In genomic region chrX:154489182-154489581, GRCh38 we compare ENCODE assay signal across 8 cellular contexts. TPM values are rescaled to one million over a fixed set of nuclear protein-coding genes. Genes with fewer than 3 reads are reported as not detected.
DNase-seq lines count a peak whose midpoint lies in the region; TF ChIP-seq lines count a peak whose summit lies in the region.

No MANE protein-coding gene starts in this region.

- TF ChIP-seq CTCF in suprapubic skin (IDR thresholded peaks at IDR 0.05): no peak

- WGBS in suprapubic skin: 77% methylated on average over 3 of the region's 4 CpGs

- no peaks in the 10 kb centered on the region for H3K9me3 ChIP-seq in suprapubic skin
- no peaks in the 10 kb centered on the region for H3K9me3 ChIP-seq in SJCRH30 (replicated peaks)

- no peak for TF ChIP-seq EP300 in suprapubic skin (IDR thresholded peaks at IDR 0.05)

- peak overlapping the region; percentile 91 for H3K27ac Mint-ChIP-seq in activated T-cell treated with anti-CD3 and anti-CD28 coated beads, Interleukin-2, amount 50 U/mL, for 24 hours
- H3K27ac Mint-ChIP-seq in activated T-helper 1 cell treated with anti-CD3 and anti-CD28 coated beads, Interleukin-12 subunit alpha, Interleukin-12 subunit beta, Interleukin-2, Interleukin-4 antibody, amounts not matched to agents 30 ng/mL and 10 ng/mL and 1 ng/mL, durations not matched to agents 14 hours and 24 hours and 36 hours: no peak overlapping the region
- H3K27ac Mint-ChIP-seq in immature natural killer cell: peak overlapping the region; percentile 87 to 95 (median 94)

- intact Hi-C loops in activated T-helper 1 cell treated with anti-CD3 and anti-CD28 coated beads, Interleukin-12 subunit alpha, Interleukin-12 subunit beta, Interleukin-2, Interleukin-4 antibody, amounts not matched to agents 30 ng/mL and 10 ng/mL and 1 ng/mL, durations not matched to agents 14 hours and 24 hours and 36 hours (cut with micrococcal nuclease): no loop called here

- TF ChIP-seq POLR2A in suprapubic skin (IDR thresholded peaks at IDR 0.05): no peak

- no peak for DNase-seq in activated T-cell treated with anti-CD3 and anti-CD28 coated beads, Interleukin-2, amount 50 U/mL, for 24 hours
- DNase-seq in activated T-cell treated with anti-CD3 and anti-CD28 coated beads for 4 hours: no peak
- DNase-seq in activated T-helper 1 cell treated with anti-CD3 and anti-CD28 coated beads, Interleukin-12 subunit alpha, Interleukin-12 subunit beta, Interleukin-2, Interleukin-4 antibody, amounts not matched to agents 30 ng/mL and 10 ng/mL and 1 ng/mL, durations not matched to agents 14 hours and 24 hours and 36 hours (ENCODE audit: low spot score): no peak
- no peak for DNase-seq in immature natural killer cell
- no peak for DNase-seq in suprapubic skin (ENCODE audit: low spot score in 2 of 2)
- no peak for DNase-seq in hippocampal formation (lab: John Stamatoyannopoulos, UW)
- no peak for DNase-seq in SJCRH30
- DNase-seq in activated CD4-positive, alpha-beta T cell treated with anti-CD3 and anti-CD28 coated beads for 1 hour: no peak

- H3K4me1 ChIP-seq in suprapubic skin: peaks cover 32% of the 10 kb centered on the region
- peaks cover 6% of the 10 kb centered on the region; the same call in 1 of the 2 replicates for H3K4me1 ChIP-seq in SJCRH30

- H3K27me3 ChIP-seq in suprapubic skin: no peaks in the 10 kb centered on the region
- H3K27me3 ChIP-seq in SJCRH30: no peaks in the 10 kb centered on the region

- H3K4me3 ChIP-seq in suprapubic skin: peak overlapping the region; percentile 71
- H3K4me3 ChIP-seq in SJCRH30: no peak overlapping the region

- peaks cover 44% of the 10 kb centered on the region for H3K36me3 Mint-ChIP-seq in activated T-cell treated with anti-CD3 and anti-CD28 coated beads, Interleukin-2, amount 50 U/mL, for 24 hours (ENCODE audit: low read depth)
- H3K36me3 Mint-ChIP-seq in activated T-helper 1 cell treated with anti-CD3 and anti-CD28 coated beads, Interleukin-12 subunit alpha, Interleukin-12 subunit beta, Interleukin-2, Interleukin-4 antibody, amounts not matched to agents 30 ng/mL and 10 ng/mL and 1 ng/mL, durations not matched to agents 14 hours and 24 hours and 36 hours (ENCODE audit: low read depth): peaks cover 5% of the 10 kb centered on the region
- no peaks in the 10 kb centered on the region for H3K36me3 Mint-ChIP-seq in immature natural killer cell

- H3K36me3 ChIP-seq in suprapubic skin (no peaks in the 10 kb centered on the region), SJCRH30 (no peaks in the 10 kb centered on the region)

- H3K27ac ChIP-seq in suprapubic skin: no peak overlapping the region
- no peak overlapping the region for H3K27ac ChIP-seq in SJCRH30

- no peaks in the 10 kb centered on the region for H3K9me3 Mint-ChIP-seq in activated T-cell treated with anti-CD3 and anti-CD28 coated beads, Interleukin-2, amount 50 U/mL, for 24 hours
- no peaks in the 10 kb centered on the region for H3K9me3 Mint-ChIP-seq in activated T-helper 1 cell treated with anti-CD3 and anti-CD28 coated beads, Interleukin-12 subunit alpha, Interleukin-12 subunit beta, Interleukin-2, Interleukin-4 antibody, amounts not matched to agents 30 ng/mL and 10 ng/mL and 1 ng/mL, durations not matched to agents 14 hours and 24 hours and 36 hours
- H3K9me3 Mint-ChIP-seq in immature natural killer cell: no peaks in the 10 kb centered on the region

- peaks cover 4% of the 10 kb centered on the region for H3K27me3 Mint-ChIP-seq in activated T-cell treated with anti-CD3 and anti-CD28 coated beads, Interleukin-2, amount 50 U/mL, for 24 hours
- H3K27me3 Mint-ChIP-seq in activated T-helper 1 cell treated with anti-CD3 and anti-CD28 coated beads, Interleukin-12 subunit alpha, Interleukin-12 subunit beta, Interleukin-2, Interleukin-4 antibody, amounts not matched to agents 30 ng/mL and 10 ng/mL and 1 ng/mL, durations not matched to agents 14 hours and 24 hours and 36 hours (ENCODE audit: insufficient read depth): no peaks in the 10 kb centered on the region
- peaks cover 1 to 11% (median 6%) of the 10 kb centered on the region in 3 donors for H3K27me3 Mint-ChIP-seq in immature natural killer cell (ENCODE audit: low read depth in 3 of 3)

- peaks cover 32% of the 10 kb centered on the region for H3K4me1 Mint-ChIP-seq in activated T-cell treated with anti-CD3 and anti-CD28 coated beads, Interleukin-2, amount 50 U/mL, for 24 hours (ENCODE audit: low read depth)
- peaks cover 10% of the 10 kb centered on the region for H3K4me1 Mint-ChIP-seq in activated T-helper 1 cell treated with anti-CD3 and anti-CD28 coated beads, Interleukin-12 subunit alpha, Interleukin-12 subunit beta, Interleukin-2, Interleukin-4 antibody, amounts not matched to agents 30 ng/mL and 10 ng/mL and 1 ng/mL, durations not matched to agents 14 hours and 24 hours and 36 hours (ENCODE audit: low read depth)
- peaks cover 22 to 28% of the 10 kb centered on the region in 2 donors for H3K4me1 Mint-ChIP-seq in immature natural killer cell

- H3K4me3 Mint-ChIP-seq in activated T-cell treated with anti-CD3 and anti-CD28 coated beads, Interleukin-2, amount 50 U/mL, for 24 hours: peak overlapping the region; percentile 86
- H3K4me3 Mint-ChIP-seq in activated T-helper 1 cell treated with anti-CD3 and anti-CD28 coated beads, Interleukin-12 subunit alpha, Interleukin-12 subunit beta, Interleukin-2, Interleukin-4 antibody, amounts not matched to agents 30 ng/mL and 10 ng/mL and 1 ng/mL, durations not matched to agents 14 hours and 24 hours and 36 hours: peak overlapping the region; percentile 90
- H3K4me3 Mint-ChIP-seq in immature natural killer cell: peak overlapping the region; percentile 83 to 88 (median 87)

RNA-seq across cellular contexts. Expression of gene SLC10A3, which starts 1.2 kb away (rescaled TPM):
- 19.9 and 23.1 TPM in 2 replicates for total RNA-seq in activated T-helper 1 cell treated with anti-CD3 and anti-CD28 coated beads, Interleukin-12 subunit alpha, Interleukin-12 subunit beta, Interleukin-2, Interleukin-4 antibody, amounts not matched to agents 30 ng/mL and 10 ng/mL and 1 ng/mL, durations not matched to agents 14 hours and 24 hours and 36 hours
- polyA plus RNA-seq in immature natural killer cell: 100 to 1,000 TPM in 1 of 3 donors, 10 to 100 TPM in 2; 53.1 to 110 (median 91.1) TPM
- total RNA-seq in suprapubic skin: 10 to 100 TPM; 16.5 to 45.0 (median 38.8) TPM
- total RNA-seq in SJCRH30 (2014; rRNA removed; shearing (Covaris generic)): 13.2 and 13.7 TPM in 2 replicates

RNA-seq across cellular contexts. Expression of gene UBL4A, which starts 2.8 kb away (rescaled TPM):
- 59.2 and 63.5 TPM in 2 replicates for total RNA-seq in activated T-helper 1 cell treated with anti-CD3 and anti-CD28 coated beads, Interleukin-12 subunit alpha, Interleukin-12 subunit beta, Interleukin-2, Interleukin-4 antibody, amounts not matched to agents 30 ng/mL and 10 ng/mL and 1 ng/mL, durations not matched to agents 14 hours and 24 hours and 36 hours
- 10 to 100 TPM; 56.3 to 68.9 (median 61.2) TPM for polyA plus RNA-seq in immature natural killer cell
- 10 to 100 TPM; 25.8 to 50.5 (median 46.4) TPM for total RNA-seq in suprapubic skin
- 39.4 and 40.8 TPM in 2 replicates for total RNA-seq in SJCRH30 (2014; rRNA removed; shearing (Covaris generic))

RNA-seq across cellular contexts. Expression of gene LAGE3, which starts 10.1 kb away (rescaled TPM):
- 60.3 and 63.2 TPM in 2 replicates for total RNA-seq in activated T-helper 1 cell treated with anti-CD3 and anti-CD28 coated beads, Interleukin-12 subunit alpha, Interleukin-12 subunit beta, Interleukin-2, Interleukin-4 antibody, amounts not matched to agents 30 ng/mL and 10 ng/mL and 1 ng/mL, durations not matched to agents 14 hours and 24 hours and 36 hours
- 10 to 100 TPM; 30.5 to 65.0 (median 52.4) TPM for polyA plus RNA-seq in immature natural killer cell
- 10 to 100 TPM in 3 of 4 donors, 1 to 10 TPM in 1; 8.0 to 44.4 (median 28.6) TPM for total RNA-seq in suprapubic skin
- 20.6 and 21.0 TPM in 2 replicates for total RNA-seq in SJCRH30 (2014; rRNA removed; shearing (Covaris generic))

RNA-seq across cellular contexts. Expression of gene FAM3A, which starts 26.9 kb away (rescaled TPM):
- total RNA-seq in activated T-helper 1 cell treated with anti-CD3 and anti-CD28 coated beads, Interleukin-12 subunit alpha, Interleukin-12 subunit beta, Interleukin-2, Interleukin-4 antibody, amounts not matched to agents 30 ng/mL and 10 ng/mL and 1 ng/mL, durations not matched to agents 14 hours and 24 hours and 36 hours: 35.9 and 40.1 TPM in 2 replicates
- 10 to 100 TPM; 27.1 to 31.3 (median 30.1) TPM for polyA plus RNA-seq in immature natural killer cell
- total RNA-seq in suprapubic skin: 10 to 100 TPM; 33.5 to 40.6 (median 36.6) TPM
- 12.2 and 13.6 TPM in 2 replicates for total RNA-seq in SJCRH30 (2014; rRNA removed; shearing (Covaris generic))

RNA-seq across cellular contexts. Expression of gene PLXNA3, which starts 31.1 kb away (rescaled TPM):
- 45.4 and 61.1 TPM in 2 replicates for total RNA-seq in activated T-helper 1 cell treated with anti-CD3 and anti-CD28 coated beads, Interleukin-12 subunit alpha, Interleukin-12 subunit beta, Interleukin-2, Interleukin-4 antibody, amounts not matched to agents 30 ng/mL and 10 ng/mL and 1 ng/mL, durations not matched to agents 14 hours and 24 hours and 36 hours
- 1 to 10 TPM in 1 of 3 donors, under 1 TPM in 1, not detected in 1; 0.20 to 1.4 TPM for polyA plus RNA-seq in immature natural killer cell
- total RNA-seq in suprapubic skin: 10 to 100 TPM; 12.0 to 52.0 (median 29.6) TPM
- total RNA-seq in SJCRH30 (2014; rRNA removed; shearing (Covaris generic)): 2.3 and 12.8 TPM in 2 replicates
